Comparison of ENCODE assay signal across 31 cellular contexts in genomic region chr12:86445361-86445760, GRCh38.
"Had no signal": no experiment of that assay in that cellular context is flagged by ENCODE, and none has a peak within 500 bp of the region (broad histone marks: within the 10 kb centered on the region; RNA-seq: fewer than 3 reads in every experiment).

No MANE protein-coding gene starts in this region.

- H3K27me3 ChIP-seq: brain microvascular endothelial cell, cardiac muscle cell, colonic mucosa, esophagus squamous epithelium, gastroesophageal sphincter, heart right ventricle, hepatocyte had no signal

- H3K9me3 ChIP-seq: colonic mucosa, esophagus squamous epithelium, gastroesophageal sphincter had no signal

- ATAC-seq: activated CD4-positive, alpha-beta T cell treated with anti-CD3 and anti-CD28 coated beads for 36 hours; activated CD8-positive, alpha-beta memory T cell treated with anti-CD3 and anti-CD28 coated beads, Interleukin-2, amount 10 ng/mL, durations not matched to agents 7 days and 5 days; activated CD8-positive, alpha-beta T cell treated with anti-CD3 and anti-CD28 coated beads, Interleukin-2, amount 10 ng/mL, durations not matched to agents 7 days and 5 days; gastroesophageal sphincter; heart right ventricle had no signal

- H3K36me3 ChIP-seq: brain microvascular endothelial cell, cardiac muscle cell, colonic mucosa, esophagus squamous epithelium, gastroesophageal sphincter, heart right ventricle had no signal

- H2AFZ ChIP-seq: hepatocyte had no signal

- FAIRE-seq: astrocyte, endometrium, endothelial cell of umbilical vein had no signal

- H3K27ac ChIP-seq: brain microvascular endothelial cell, cardiac muscle cell, colonic mucosa, epithelial cell of prostate, esophagus squamous epithelium, gastroesophageal sphincter, heart right ventricle, hepatocyte had no signal

- DNase-seq: activated CD4-positive, alpha-beta memory T cell treated with anti-CD3 and anti-CD28 coated beads for 36 hours; activated CD4-positive, alpha-beta T cell treated with anti-CD3 and anti-CD28 coated beads for 36 hours; activated CD4-positive, alpha-beta T cell treated with anti-CD3 and anti-CD28 coated beads, Interleukin-2, amount 10 ng/mL, durations not matched to agents 24 days and 14 days; activated CD4-positive, CD25-positive, alpha-beta regulatory T cell; activated CD4-positive, CD25-positive, alpha-beta regulatory T cell treated with anti-CD3 and anti-CD28 coated beads, Interleukin-2, amount 50 U/mL, for 72 hours; activated CD8-positive, alpha-beta memory T cell treated with anti-CD3 and anti-CD28 coated beads, Interleukin-2, amount 10 ng/mL, durations not matched to agents 7 days and 5 days; activated CD8-positive, alpha-beta memory T cell treated with anti-CD3 and anti-CD28 coated beads, Interleukin-2, amount 50 U/mL, for 4 hours; activated CD8-positive, alpha-beta T cell treated with anti-CD3 and anti-CD28 coated beads, Interleukin-2, amount 10 ng/mL, durations not matched to agents 7 days and 5 days; activated effector memory CD4-positive, alpha-beta T cell treated with anti-CD3 and anti-CD28 coated beads, Interleukin-2, amount 50 U/mL, for 16 hours; activated naive CD4-positive, alpha-beta T cell; activated naive CD4-positive, alpha-beta T cell treated with anti-CD3 and anti-CD28 coated beads, Interleukin-2, amount 10 ng/mL, durations not matched to agents 7 days and 5 days; activated T-cell treated with anti-CD3 and anti-CD28 coated beads, Interleukin-2, amount 50 U/mL, for 1 hour; activated T-cell treated with anti-CD3 and anti-CD28 coated beads, Interleukin-2, amount 50 U/mL, for 48 hours; amniotic stem cell; anterior cingulate cortex; brain microvascular endothelial cell; central memory CD4-positive, alpha-beta T cell; cerebellar nuclear complex; colonic mucosa; effector CD8-positive, alpha-beta T cell; esophagus squamous epithelium; foreskin melanocyte; heart right ventricle; T-helper 2 cell had no signal

- H3K79me2 ChIP-seq: hepatocyte had no signal

- H3K4me1 ChIP-seq: colonic mucosa, esophagus squamous epithelium, gastroesophageal sphincter, heart right ventricle had no signal

- H3K4me2 ChIP-seq: hepatocyte had no signal

- H3K4me3 ChIP-seq: cardiac muscle cell, colonic mucosa, esophagus squamous epithelium, gastroesophageal sphincter, heart right ventricle, hepatocyte had no signal
